ENCODE assay signal across 15 cellular contexts in the genomic region with DNA sequence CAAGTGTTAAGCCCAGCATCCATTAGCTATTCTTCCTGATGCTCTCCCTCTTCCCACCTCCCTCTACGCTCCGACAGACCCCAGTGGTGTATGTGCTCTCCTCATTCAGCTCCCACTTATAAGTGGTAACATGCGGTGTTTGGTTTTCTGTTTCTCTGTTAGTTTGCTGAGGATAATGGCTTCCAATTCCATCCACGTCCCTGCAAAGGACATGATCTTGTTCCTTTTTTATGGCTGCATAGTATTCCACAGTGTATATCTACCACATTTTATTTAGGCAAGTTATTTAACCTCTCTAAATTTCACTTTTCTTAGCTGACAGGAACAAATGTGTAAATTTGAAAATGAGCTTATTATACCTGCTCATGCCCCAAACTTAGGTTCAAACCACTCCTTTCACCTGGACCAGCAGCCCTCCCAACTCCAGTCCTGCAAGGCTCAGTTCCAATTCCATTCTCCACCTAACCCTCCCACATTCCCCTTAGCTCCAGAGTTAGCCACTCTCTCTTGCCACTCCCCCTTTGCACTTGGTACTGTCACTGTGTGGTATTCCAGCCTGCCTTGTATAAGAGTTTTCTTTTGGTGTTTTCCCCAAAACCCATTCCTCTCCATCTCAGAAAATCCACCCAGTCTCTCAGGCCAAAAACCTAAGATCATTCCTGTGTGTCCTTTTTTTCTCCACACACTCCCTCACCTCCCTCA. TPM values are rescaled to one million over a fixed set of nuclear protein-coding genes. Genes with fewer than 3 reads are reported as not detected.
A peak's percentile ranks its signal among the peaks of the same experiment; 100 is the strongest.
DNase-seq lines count a peak whose midpoint lies in the region; ATAC-seq, FAIRE-seq and TF ChIP-seq lines count a peak whose summit lies in the region.
"Had no signal": no experiment of that assay in that cellular context is flagged by ENCODE, and none has a peak within 500 bp of the region (broad histone marks: within the 10 kb centered on the region; RNA-seq: fewer than 3 reads in every experiment).

No MANE protein-coding gene starts in this region.

- H3K9me2 ChIP-seq in Karpas-422 (replicated peaks; ENCODE audit: insufficient read depth, low read length), result no peaks in the 10 kb centered on the region

- peaks cover 9% of the 10 kb centered on the region for H3K23me2 ChIP-seq in H1 (ENCODE audit: low read depth, low read length)

- H4K91ac ChIP-seq in H1 (replicated peaks; ENCODE audit: insufficient read length, low read length), result no peak overlapping the region

- no peak for TF ChIP-seq RAD21 in H1 (IDR thresholded peaks at IDR 0.05 in 1 of 2, conservative IDR thresholded peaks at IDR 0.05 in 1 of 2; ENCODE audit: low read depth in 2 of 2, low read length in 2 of 2)

- DNase-seq in activated T-cell treated with anti-CD3 and anti-CD28 coated beads, Interleukin-2, amount 50 U/mL, for 72 hours, result no peak
- no peak for DNase-seq in activated T-cell treated with anti-CD3 and anti-CD28 coated beads, Interleukin-2, amount 50 U/mL, for 48 hours
- DNase-seq in T-cell (no peak), H1 (ENCODE audit: low read depth in 1 of 2, low spot score in 2 of 2) (no peak), Karpas-422 (no peak), NCI-H1105 treated with DMSO at 0.1 percent for 48 hours (lab: John Stamatoyannopoulos, UW) (no peak)
- DNase-seq in stimulated activated effector memory CD8-positive, alpha-beta T cell treated with anti-CD3 and anti-CD28 coated beads, Interleukin-12 subunit alpha, Interleukin-12 subunit beta, amount 100 ng/mL, for 72 hours (ENCODE audit: low spot score in 2 of 2), result no peak
- no peak for DNase-seq in activated CD8-positive, alpha-beta memory T cell treated with anti-CD3 and anti-CD28 coated beads, Interleukin-2, amount 50 U/mL, for 48 hours
- DNase-seq: hippocampal formation, NCI-H2029 treated with DMSO at 0.1 percent for 48 hours, pancreas, SHP77 had no signal

- no peak overlapping the region for H2BK20ac ChIP-seq in H1 (ENCODE audit: low read length)

- H3K4me1 Mint-ChIP-seq in activated T-cell treated with anti-CD3 and anti-CD28 coated beads, Interleukin-2, amount 50 U/mL, for 72 hours (ENCODE audit: low read depth), result peaks cover 29% of the 10 kb centered on the region
- H3K4me1 Mint-ChIP-seq in T-cell, result peaks cover 34 to 47% (median 44%) of the 10 kb centered on the region in 3 donors
- H3K4me1 Mint-ChIP-seq in stimulated activated effector memory CD8-positive, alpha-beta T cell treated with anti-CD3 and anti-CD28 coated beads, Interleukin-12 subunit alpha, Interleukin-12 subunit beta, amount 100 ng/mL, for 72 hours, result peaks cover 27% of the 10 kb centered on the region

- no peak overlapping the region for H2AK5ac ChIP-seq in H1 (ENCODE audit: low read depth, low read length)

- POLR2A ChIA-PET in T-cell (lab: Charles Lee), result interaction anchor here in 1 of 2 donors (0.6 kb wide), 1 partner anchor 86 kb away, joined by 3 read pairs; no protein-coding TSS in a partner anchor
- POLR2A ChIA-PET in H1 (lab: Charles Lee; ENCODE audit: partially characterized antibody), result interaction anchor here (1.2 to 1.8 kb wide), 2 partner anchors 11 to 13 kb away, joined by 3 read pairs; no protein-coding TSS in a partner anchor

- H3K9me3 ChIP-seq in H1 (ENCODE audit: insufficient read depth in 2 of 2, low read depth in 1 of 2, low read length in 1 of 2) (no peaks in the 10 kb centered on the region), Karpas-422 (ENCODE audit: low read length) (no peaks in the 10 kb centered on the region)
- H3K9me3 ChIP-seq: pancreas, vagina had no signal

- H3K9me3 Mint-ChIP-seq in activated T-cell treated with anti-CD3 and anti-CD28 coated beads, Interleukin-2, amount 50 U/mL, for 72 hours, result no peaks in the 10 kb centered on the region
- no peaks in the 10 kb centered on the region for H3K9me3 Mint-ChIP-seq in T-cell
- H3K9me3 Mint-ChIP-seq in stimulated activated effector memory CD8-positive, alpha-beta T cell treated with anti-CD3 and anti-CD28 coated beads, Interleukin-12 subunit alpha, Interleukin-12 subunit beta, amount 100 ng/mL, for 72 hours, result no peaks in the 10 kb centered on the region

- peaks cover 0 to 3% of the 10 kb centered on the region in 2 donors for H3K36me3 Mint-ChIP-seq in activated T-cell treated with anti-CD3 and anti-CD28 coated beads, Interleukin-2, amount 50 U/mL, for 72 hours (ENCODE audit: insufficient read depth in 2 of 2)
- H3K36me3 Mint-ChIP-seq in T-cell, result no peaks in the 10 kb centered on the region
- H3K36me3 Mint-ChIP-seq in stimulated activated effector memory CD8-positive, alpha-beta T cell treated with anti-CD3 and anti-CD28 coated beads, Interleukin-12 subunit alpha, Interleukin-12 subunit beta, amount 100 ng/mL, for 72 hours, result peaks cover 16% of the 10 kb centered on the region

- no peak for TF ChIP-seq EP300 in H1 (IDR thresholded peaks at IDR 0.05; ENCODE audit: borderline replicate concordance in 1 of 2, low read depth in 2 of 2, low read length in 2 of 2)

- H3K23ac ChIP-seq in H1 (ENCODE audit: insufficient read length), result no peak overlapping the region

- H3K36me3 ChIP-seq in H1 (ENCODE audit: control insufficient read depth in 2 of 4, insufficient read depth in 4 of 4, low read length in 3 of 4) (no peaks in the 10 kb centered on the region), Karpas-422 (ENCODE audit: insufficient read depth, low read length) (no peaks in the 10 kb centered on the region)
- H3K36me3 ChIP-seq: pancreas, vagina had no signal

- H3K9ac ChIP-seq in H1 (replicated peaks in 1 of 4; ENCODE audit: extremely low read depth in 1 of 4, low read depth in 3 of 4, low read length in 3 of 4) (no peak overlapping the region), Karpas-422 (ENCODE audit: low read length) (no peak overlapping the region)

- no peak overlapping the region for H4K8ac ChIP-seq in H1 (ENCODE audit: extremely low read depth, insufficient read depth, low read length)

- CTCF ChIA-PET in T-cell (lab: Charles Lee) (interaction anchor here in 1 of 2 donors (1.4 kb wide), 1 partner anchor 114 kb away, joined by 3 read pairs; no protein-coding TSS in a partner anchor), H1 (lab: Charles Lee; ENCODE audit: partially characterized antibody) (interaction anchor here (0.8 to 1.0 kb wide), 2 partner anchors 37 to 69 kb away, joined by 3 read pairs; no protein-coding TSS in a partner anchor)

- H3K18ac ChIP-seq in H1 (ENCODE audit: extremely low read depth, low read length), result no peak overlapping the region

- H3K4me3 Mint-ChIP-seq in activated T-cell treated with anti-CD3 and anti-CD28 coated beads, Interleukin-2, amount 50 U/mL, for 72 hours, result peak overlapping the region; percentile 90 to 93
- H3K4me3 Mint-ChIP-seq in T-cell, result peak overlapping the region; percentile 40 to 98 (median 94)
- peak overlapping the region; percentile 99 for H3K4me3 Mint-ChIP-seq in stimulated activated effector memory CD8-positive, alpha-beta T cell treated with anti-CD3 and anti-CD28 coated beads, Interleukin-12 subunit alpha, Interleukin-12 subunit beta, amount 100 ng/mL, for 72 hours

- no peak overlapping the region for H3K14ac ChIP-seq in H1 (ENCODE audit: insufficient read length)

- FAIRE-seq in H1 (lab: Jason Lieb, UNC), result no peak
- FAIRE-seq: pancreas had no signal

- H3K4me3 ChIP-seq in H1 (ENCODE audit: extremely low read depth in 1 of 4, insufficient read depth in 2 of 4, low read depth in 3 of 4, low read length in 4 of 4) (no peak overlapping the region), Karpas-422 (ENCODE audit: low read length) (no peak overlapping the region; the same call in 1 of the 2 replicates)

- H3K4me1 ChIP-seq in H1 (replicated peaks in 1 of 4; ENCODE audit: control insufficient read depth in 3 of 4, insufficient read depth in 4 of 4, low read length in 3 of 4) (peaks cover 3 to 17% (median 5%) of the 10 kb centered on the region in 4 experiments), Karpas-422 (ENCODE audit: low read length) (peaks cover 21% of the 10 kb centered on the region)

- H3K27ac ChIP-seq in H1 (ENCODE audit: low read depth, low read length), result no peak overlapping the region
- no peak overlapping the region for H3K27ac ChIP-seq in Karpas-422 (ENCODE audit: low read length)
- H3K27ac ChIP-seq: pancreas had no signal

- TF ChIP-seq POLR2A in H1 (IDR thresholded peaks at IDR 0.05; ENCODE audit: control extremely low read depth in 1 of 2, low read depth in 2 of 2, low read length in 2 of 2), result no peak

- H3K27me3 ChIP-seq in H1 (replicated peaks in 1 of 4; ENCODE audit: control insufficient read depth in 3 of 4, extremely low read depth in 1 of 4, insufficient read depth in 3 of 4, low read length in 3 of 4) (no peaks in the 10 kb centered on the region), Karpas-422 (ENCODE audit: low read length) (no peaks in the 10 kb centered on the region)
- H3K27me3 ChIP-seq: pancreas, vagina had no signal

- no peak overlapping the region for H3K4ac ChIP-seq in H1 (replicated peaks; ENCODE audit: insufficient read length, low read depth, low read length)

- no peak overlapping the region for H2AFZ ChIP-seq in H1 (ENCODE audit: low read length)
- H2AFZ ChIP-seq in Karpas-422 (ENCODE audit: low read length), result no peak overlapping the region

- no peak overlapping the region for H3K56ac ChIP-seq in H1 (replicated peaks; ENCODE audit: insufficient read length, low read depth, low read length)

- H3K27me3 Mint-ChIP-seq in activated T-cell treated with anti-CD3 and anti-CD28 coated beads, Interleukin-2, amount 50 U/mL, for 72 hours (ENCODE audit: low read depth), result no peaks in the 10 kb centered on the region
- H3K27me3 Mint-ChIP-seq in T-cell, result no peaks in the 10 kb centered on the region

- no peak overlapping the region for H2BK5ac ChIP-seq in H1 (ENCODE audit: low read depth, low read length)

- H3K27ac Mint-ChIP-seq in activated T-cell treated with anti-CD3 and anti-CD28 coated beads, Interleukin-2, amount 50 U/mL, for 72 hours, result no peak overlapping the region
- H3K27ac Mint-ChIP-seq in T-cell, result no peak overlapping the region
- peak overlapping the region; percentile 100 for H3K27ac Mint-ChIP-seq in stimulated activated effector memory CD8-positive, alpha-beta T cell treated with anti-CD3 and anti-CD28 coated beads, Interleukin-12 subunit alpha, Interleukin-12 subunit beta, amount 100 ng/mL, for 72 hours

- no peak for ATAC-seq in activated T-cell treated with anti-CD3 and anti-CD28 coated beads, Interleukin-2, amount 50 U/mL, for 72 hours (replicated peaks in 1 of 2)
- no peak for ATAC-seq in T-cell (replicated peaks in 1 of 4)
- no peak for ATAC-seq in stimulated activated effector memory CD8-positive, alpha-beta T cell treated with anti-CD3 and anti-CD28 coated beads, Interleukin-12 subunit alpha, Interleukin-12 subunit beta, amount 100 ng/mL, for 72 hours
- ATAC-seq: pancreas had no signal

- WGBS in H1 (ENCODE audit: extremely low coverage in 1 of 2, insufficient coverage in 1 of 2, insufficient read length in 1 of 2, insufficient replicate concordance in 2 of 2, low coverage in 1 of 2, low lambda C conversion rate in 2 of 2, missing lambda C conversion rate in 1 of 2), 2 experiments, result 94% methylated on average over 4 of the region's 4 CpGs; no CpG with 5 or more reads in 1 of the 2 experiments

- H3K4me2 ChIP-seq in H1 (ENCODE audit: insufficient read depth in 1 of 2, low read depth in 2 of 2, low read length in 2 of 2) (peak overlapping the region in 1 of 2 experiments; percentile 92; a peak in 1 of 4 replicates), Karpas-422 (ENCODE audit: low read depth, low read length, poor library complexity, severe bottlenecking) (no peak overlapping the region)

- H3K79me2 ChIP-seq in H1 (ENCODE audit: control insufficient read depth in 1 of 2, insufficient read depth in 2 of 2, low read length in 2 of 2) (peaks cover 3 to 24% of the 10 kb centered on the region in 2 experiments; a peak in 2 of 4 replicates), Karpas-422 (ENCODE audit: low read length) (peaks cover 28% of the 10 kb centered on the region)

- no peak overlapping the region for H2BK12ac ChIP-seq in H1 (ENCODE audit: low read depth, low read length)

- H3K79me1 ChIP-seq in H1 (ENCODE audit: low read depth, low read length), result no peaks in the 10 kb centered on the region; the same call in 1 of the 2 replicates

- TF ChIP-seq CTCF in H1 (IDR thresholded peaks at IDR 0.05; ENCODE audit: control extremely low read depth in 1 of 3, insufficient read depth in 1 of 3, low read depth in 1 of 3, low read length in 3 of 3), result no peak

- no peak overlapping the region for H4K5ac ChIP-seq in H1 (ENCODE audit: insufficient read length, low read depth, low read length)

- H2BK15ac ChIP-seq in H1 (ENCODE audit: low read length), result no peak overlapping the region

- no peak overlapping the region for H2BK120ac ChIP-seq in H1 (replicated peaks; ENCODE audit: low read depth, low read length)

- peaks cover 0 to 2% of the 10 kb centered on the region in 2 experiments for H4K20me1 ChIP-seq in H1 (replicated peaks in 1 of 2; ENCODE audit: control insufficient read depth in 1 of 2, insufficient read depth in 2 of 2, low read length in 2 of 2)
- H4K20me1 ChIP-seq in Karpas-422 (ENCODE audit: insufficient read depth, low read depth, low read length), result no peaks in the 10 kb centered on the region

RNA-seq across cellular contexts. Expression of gene PEF1, which starts 1.7 kb away (rescaled TPM):
- total RNA-seq in activated T-cell treated with anti-CD3 and anti-CD28 coated beads, Interleukin-2, amount 50 U/mL, for 72 hours, result 10 to 100 TPM; 55.1 to 63.1 TPM
- 10 to 100 TPM; 38.7 to 49.8 (median 42.4) TPM for total RNA-seq in T-cell
- 35.2 and 38.8 TPM in 2 replicates for total RNA-seq in H1 (2021; fragmentation: NEBNext Ultra II Directional; extraction: Animal tissue kit (Norgen Biotek cat#: 25700))
- polyA plus RNA-seq in H1 (2011; rRNA removed), result 61.2 and 69.2 TPM in 2 replicates
- 51.1 TPM for polyA plus RNA-seq in H1 (2011; cell fraction: cytosol; rRNA removed)
- 50.9 TPM for polyA plus RNA-seq in H1 (2011; cell fraction: nucleus; rRNA removed)
- 32.7 to 43.6 TPM (median 41.6 TPM) in 4 replicates for polyA plus RNA-seq in H1 (2012, experiment 1 of 2)
- polyA plus RNA-seq in H1 (2012, experiment 2 of 2), result 65.6 TPM
- polyA plus RNA-seq in H1 (2013, experiment 1 of 2), result 30.8 TPM
- polyA plus RNA-seq in H1 (2013, experiment 2 of 2), result 31.1 TPM
- polyA minus RNA-seq in H1 (2011; rRNA and poly(A)+ RNA removed), result 63.3 and 65.6 TPM in 2 replicates
- polyA minus RNA-seq in H1 (2011; cell fraction: cytosol; rRNA and poly(A)+ RNA removed), result 23.8 TPM
- polyA minus RNA-seq in H1 (2011; cell fraction: nucleus; rRNA and poly(A)+ RNA removed), result 28.8 TPM
- total RNA-seq in Karpas-422 (2014; rRNA removed; shearing (Covaris generic); ENCODE audit: low replicate concordance), result 53.0 and 56.2 TPM in 2 replicates

RNA-seq across cellular contexts. Expression of gene HCRTR1, which starts 28.9 kb away (rescaled TPM):
- not detected for total RNA-seq in activated T-cell treated with anti-CD3 and anti-CD28 coated beads, Interleukin-2, amount 50 U/mL, for 72 hours
- not detected for total RNA-seq in T-cell
- total RNA-seq in H1 (2021; fragmentation: NEBNext Ultra II Directional; extraction: Animal tissue kit (Norgen Biotek cat#: 25700)), result 0.35 and 0.44 TPM in 2 replicates
- 0.39 and 0.61 TPM in 2 replicates for polyA plus RNA-seq in H1 (2011; rRNA removed)
- polyA plus RNA-seq in H1 (2011; cell fraction: cytosol; rRNA removed), result 0.65 TPM
- polyA plus RNA-seq in H1 (2011; cell fraction: nucleus; rRNA removed), result 1.2 TPM
- polyA plus RNA-seq in H1 (2012, experiment 1 of 2), result 0.29 to 0.44 TPM (median 0.36 TPM) in 3 of 4 replicates, not detected in the other
- 0.21 TPM for polyA plus RNA-seq in H1 (2012, experiment 2 of 2)
- 0.22 TPM for polyA plus RNA-seq in H1 (2013, experiment 1 of 2)
- polyA plus RNA-seq in H1 (2013, experiment 2 of 2), result 0.33 TPM
- 0.32 and 0.35 TPM in 2 replicates for polyA minus RNA-seq in H1 (2011; rRNA and poly(A)+ RNA removed)
- not detected for polyA minus RNA-seq in H1 (2011; cell fraction: cytosol; rRNA and poly(A)+ RNA removed)
- polyA minus RNA-seq in H1 (2011; cell fraction: nucleus; rRNA and poly(A)+ RNA removed), result not detected
- not detected in 2 replicates for total RNA-seq in Karpas-422 (2014; rRNA removed; shearing (Covaris generic); ENCODE audit: low replicate concordance)
- total RNA-seq: epithelial cell of proximal tubule, liver, vagina had no signal

RNA-seq across cellular contexts. Expression of gene COL16A1, which starts 57.4 kb away (rescaled TPM):
- under 1 TPM; 0.49 to 0.82 TPM for total RNA-seq in activated T-cell treated with anti-CD3 and anti-CD28 coated beads, Interleukin-2, amount 50 U/mL, for 72 hours
- total RNA-seq in T-cell, result under 1 TPM in 3 of 5 donors, not detected in 2; 0.41 to 0.67 (median 0.59) TPM
- 7.9 and 10.5 TPM in 2 replicates for total RNA-seq in H1 (2021; fragmentation: NEBNext Ultra II Directional; extraction: Animal tissue kit (Norgen Biotek cat#: 25700))
- 2.0 and 3.4 TPM in 2 replicates for polyA plus RNA-seq in H1 (2011; rRNA removed)
- 4.3 TPM for polyA plus RNA-seq in H1 (2011; cell fraction: cytosol; rRNA removed)
- polyA plus RNA-seq in H1 (2011; cell fraction: nucleus; rRNA removed), result 31.3 TPM
- polyA plus RNA-seq in H1 (2012, experiment 1 of 2), result 6.8 to 10.8 TPM (median 7.9 TPM) in 4 replicates
- polyA plus RNA-seq in H1 (2012, experiment 2 of 2), result 2.9 TPM
- 4.2 TPM for polyA plus RNA-seq in H1 (2013, experiment 1 of 2)
- 3.6 TPM for polyA plus RNA-seq in H1 (2013, experiment 2 of 2)
- 3.3 and 4.2 TPM in 2 replicates for polyA minus RNA-seq in H1 (2011; rRNA and poly(A)+ RNA removed)
- polyA minus RNA-seq in H1 (2011; cell fraction: cytosol; rRNA and poly(A)+ RNA removed), result 6.8 TPM
- polyA minus RNA-seq in H1 (2011; cell fraction: nucleus; rRNA and poly(A)+ RNA removed), result 8.7 TPM
- not detected in 2 replicates for total RNA-seq in Karpas-422 (2014; rRNA removed; shearing (Covaris generic); ENCODE audit: low replicate concordance)
